In the genomic region with DNA sequence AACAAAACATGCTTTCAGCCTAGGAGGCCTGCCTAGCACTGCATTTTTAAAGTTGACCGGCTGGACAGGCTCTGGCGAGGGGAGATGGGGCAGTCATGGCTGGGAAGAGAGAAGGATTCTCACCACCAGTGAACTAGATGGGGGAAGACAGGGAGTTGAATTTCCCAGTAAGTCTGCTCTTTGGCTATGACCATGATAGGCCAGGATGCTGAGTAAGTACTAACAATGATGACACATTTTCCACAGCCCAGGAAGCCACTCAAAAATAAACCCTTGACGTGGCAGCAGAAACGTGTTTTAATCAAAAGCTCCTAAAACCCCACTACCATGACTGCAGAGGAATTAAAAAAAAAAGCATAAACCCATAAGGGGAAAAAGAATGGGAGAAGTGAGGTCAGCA, we compare ENCODE assay signal across 12 cellular contexts. TPM values are rescaled to one million over a fixed set of nuclear protein-coding genes. Genes with fewer than 3 reads are reported as not detected.
DNase-seq lines count a peak whose midpoint lies in the region; ATAC-seq and TF ChIP-seq lines count a peak whose summit lies in the region.
"Had no signal": no experiment of that assay in that cellular context is flagged by ENCODE, and none has a peak within 500 bp of the region (broad histone marks: within the 10 kb centered on the region; RNA-seq: fewer than 3 reads in every experiment).

No MANE protein-coding gene starts in this region.

- H3K4me1 ChIP-seq in heart right ventricle: peaks cover 12 to 63% (median 58%) of the 10 kb centered on the region in 9 donors
- peaks cover 33 to 37% of the 10 kb centered on the region in 2 donors for H3K4me1 ChIP-seq in mucosa of rectum (ENCODE audit: control insufficient read depth in 2 of 2, insufficient read depth in 2 of 2, low read length in 2 of 2)
- H3K4me1 ChIP-seq in vagina: peaks cover 65% of the 10 kb centered on the region

- ATAC-seq in heart right ventricle: no peak
- no peak for ATAC-seq in left cardiac atrium
- ATAC-seq in GM19328 (IDR thresholded peaks at IDR 0.05; ENCODE audit: unreplicated experiment): no peak

- H3K27me3 ChIP-seq in heart right ventricle (no peaks in the 10 kb centered on the region), mucosa of rectum (ENCODE audit: control insufficient read depth in 2 of 2, insufficient read depth in 2 of 2, low read length in 2 of 2) (no peaks in the 10 kb centered on the region), vagina (no peaks in the 10 kb centered on the region)

- WGBS in heart right ventricle, 2 donors: 59 to 71% methylated on average over 4 of the region's 4 CpGs

- no peak for TF ChIP-seq CTCF in heart right ventricle (IDR thresholded peaks at IDR 0.05)
- no peak for TF ChIP-seq CTCF in vagina (IDR thresholded peaks at IDR 0.05)
- TF ChIP-seq CTCF in RWPE1 (conservative IDR thresholded peaks at IDR 0.05; ENCODE audit: low read depth): no peak
- no peak for TF ChIP-seq CTCF in GM20000 (IDR thresholded peaks at IDR 0.05; ENCODE audit: extremely low read depth, missing control alignments)

- H3K36me3 ChIP-seq in heart right ventricle (peaks cover 0 to 73% (median 42%) of the 10 kb centered on the region in 9 donors), mucosa of rectum (ENCODE audit: control insufficient read depth in 2 of 2, insufficient read depth in 2 of 2, low read length in 2 of 2) (peaks cover 55 to 60% of the 10 kb centered on the region in 2 donors), vagina (peaks cover 0 to 61% of the 10 kb centered on the region in 2 donors)

- H3K27ac ChIP-seq in heart right ventricle: peak overlapping the region in 8 of 10 donors; percentile 24 to 99 (median 97)
- peak overlapping the region; percentile 61 to 93 for H3K27ac ChIP-seq in mucosa of rectum (ENCODE audit: low read depth in 2 of 2, low read length in 2 of 2)
- peak overlapping the region; percentile 94 for H3K27ac ChIP-seq in vagina
- H3K27ac ChIP-seq in RWPE1: no peak overlapping the region

- no peak overlapping the region for H3K9ac ChIP-seq in mucosa of rectum (ENCODE audit: low read depth in 1 of 2, low read length in 2 of 2)
- H3K9ac ChIP-seq: SK-N-SH had no signal

- TF ChIP-seq POLR2A in vagina (IDR thresholded peaks at IDR 0.05): no peak

- DNase-seq in heart right ventricle: no peak
- DNase-seq in left cardiac atrium: no peak
- peak; percentile 52 to 82 for DNase-seq in dermis microvascular lymphatic vessel endothelial cell (ENCODE audit: low read depth in 2 of 2)
- DNase-seq in vagina (ENCODE audit: extremely low spot score in 2 of 2): no peak
- no peak for DNase-seq in RWPE1 (ENCODE audit: low spot score)
- DNase-seq in GM20000 (ENCODE audit: low spot score): no peak
- DNase-seq: CD8-positive, alpha-beta memory T cell; NCI-H1694; SK-N-SH; stimulated activated CD4-positive, alpha-beta T cell treated with anti-CD3 and anti-CD28 coated beads, Interleukin-15, amount 100 ng/mL, for 24 hours had no signal

- POLR2A ChIA-PET in RWPE1 (lab: Yijun Ruan, JAX; ENCODE audit: low non-redundant PET): no interaction called here

- H3K4me3 ChIP-seq in heart right ventricle: no peak overlapping the region
- H3K4me3 ChIP-seq in mucosa of rectum (ENCODE audit: low read length in 2 of 2): no peak overlapping the region
- no peak overlapping the region for H3K4me3 ChIP-seq in vagina

- intact Hi-C loops in heart right ventricle (cut with DNase I): no loop called here
- intact Hi-C loops in left cardiac atrium (cut with DNase I): no loop called here
- intact Hi-C loops in vagina (cut with DNase I): no loop called here

- H3K9me3 ChIP-seq in heart right ventricle (no peaks in the 10 kb centered on the region), mucosa of rectum (ENCODE audit: control insufficient read depth in 2 of 2, low read length in 2 of 2) (no peaks in the 10 kb centered on the region), vagina (no peaks in the 10 kb centered on the region)
- H3K9me3 ChIP-seq: SK-N-SH had no signal

- CTCF ChIA-PET in RWPE1 (lab: Yijun Ruan, JAX): no interaction called here

RNA-seq across cellular contexts. Expression of a gene that starts 19.0 kb away (rescaled TPM):
- 10 to 100 TPM; 21.5 to 64.9 (median 33.8) TPM for total RNA-seq in heart right ventricle
- 10 to 100 TPM; 13.6 to 16.6 TPM for polyA plus RNA-seq in heart right ventricle
- total RNA-seq in left cardiac atrium: 10 to 100 TPM; 36.2 to 96.5 TPM
- total RNA-seq in dermis microvascular lymphatic vessel endothelial cell: 74.5 and 95.6 TPM in 2 replicates
- 86.2 TPM for total RNA-seq in vagina

RNA-seq across cellular contexts. Expression of a gene that starts 19.3 kb away (rescaled TPM):
- total RNA-seq in heart right ventricle (10 to 100 TPM; 50.9 to 58.8 (median 55.8) TPM), left cardiac atrium (10 to 100 TPM; 40.4 to 54.8 TPM), dermis microvascular lymphatic vessel endothelial cell (23.0 and 29.0 TPM in 2 replicates), vagina (32.2 TPM)
- polyA plus RNA-seq in heart right ventricle: 10 to 100 TPM; 13.7 to 17.8 TPM

Comparison
In these comparisons a context has a peak if more than half of its experiments do, and no peak if none do; other contexts are left out.
1. DNase-seq: peak in dermis microvascular lymphatic vessel endothelial cell (2 of 2); none in heart right ventricle (0 of 2), left cardiac atrium (single experiment), vagina (0 of 2), RWPE1 (single experiment) and GM20000 (single experiment).